In genomic region chr10:52779541-52780390, GRCh38 we compare ENCODE assay signal across 9 cellular contexts. TPM values are rescaled to one million over a fixed set of nuclear protein-coding genes. Genes with fewer than 3 reads are reported as not detected.
DNase-seq lines count a peak whose midpoint lies in the region; ATAC-seq and TF ChIP-seq lines count a peak whose summit lies in the region.
"Had no signal": no experiment of that assay in that cellular context is flagged by ENCODE, and none has a peak within 500 bp of the region (broad histone marks: within the 10 kb centered on the region; RNA-seq: fewer than 3 reads in every experiment).

No MANE protein-coding gene starts in this region.

- CTCF ChIA-PET in SK-N-SH (lab: Yijun Ruan, JAX): interaction anchor here (0.6 to 5.6 kb wide), 51 partner anchors 8 to 1778 kb away, joined by 3 to 59 read pairs (median 4); partner anchors contain the start of gene DKK1

- no peak for TF ChIP-seq EP300 in SK-N-SH (IDR thresholded peaks at IDR 0.05; ENCODE audit: borderline replicate concordance in 1 of 2, low read depth in 1 of 2, low read length in 1 of 2)

- H3K27ac Mint-ChIP-seq in stimulated activated naive CD8-positive, alpha-beta T cell treated with anti-CD3 and anti-CD28 coated beads, Interleukin-15, amount 100 ng/mL, for 72 hours: no peak overlapping the region

- peak; percentile 5 for DNase-seq in NCI-H2196 (lab: John Stamatoyannopoulos, UW; ENCODE audit: unreplicated experiment)
- DNase-seq in NCI-H2196 treated with DMSO at 0.1 percent for 48 hours (lab: John Stamatoyannopoulos, UW; ENCODE audit: unreplicated experiment): no peak
- peak; percentile 72 for DNase-seq in HK-2 (ENCODE audit: unreplicated experiment)
- peak; percentile 81 for DNase-seq in SK-N-SH
- DNase-seq in dedifferentiated amniotic fluid mesenchymal stem cell (ENCODE audit: extremely low spot score): peak; percentile 58
- DNase-seq in right lobe of liver: peak; percentile 74 to 82 (median 75)
- DNase-seq in stimulated activated naive CD8-positive, alpha-beta T cell treated with anti-CD3 and anti-CD28 coated beads, Interleukin-15, amount 100 ng/mL, for 72 hours: peak; percentile 46 to 58

- ATAC-seq in GM21526 (IDR thresholded peaks at IDR 0.05; ENCODE audit: low FRiP score, unreplicated experiment): peak; percentile 96
- ATAC-seq in right lobe of liver: peak; percentile 84 to 89 (median 88)
- ATAC-seq in stimulated activated naive CD8-positive, alpha-beta T cell treated with anti-CD3 and anti-CD28 coated beads, Interleukin-15, amount 100 ng/mL, for 72 hours: peak; percentile 48

- H3K36me3 ChIP-seq in SK-N-SH (replicated peaks in 1 of 2; ENCODE audit: control insufficient read depth in 1 of 2, insufficient read depth in 2 of 2, low read length in 1 of 2): no peaks in the 10 kb centered on the region
- H3K36me3 ChIP-seq in right lobe of liver: no peaks in the 10 kb centered on the region

- H3K4me1 Mint-ChIP-seq in stimulated activated naive CD8-positive, alpha-beta T cell treated with anti-CD3 and anti-CD28 coated beads, Interleukin-15, amount 100 ng/mL, for 72 hours: no peaks in the 10 kb centered on the region

- POLR2A ChIA-PET in SK-N-SH (lab: Yijun Ruan, JAX): no interaction called here

- H3K4me2 ChIP-seq in SK-N-SH: no peak overlapping the region

- intact Hi-C loops in right lobe of liver (cut with DNase I): loop anchor here (2.0 to 5.0 kb wide), 2 partner anchors 37 to 39 kb away; no protein-coding TSS in a partner anchor

- TF ChIP-seq CTCF in SK-N-SH (IDR thresholded peaks at IDR 0.05) (peak; percentile 93), right lobe of liver (IDR thresholded peaks at IDR 0.05) (peak; percentile 96 to 98 (median 98))

- no peaks in the 10 kb centered on the region for H3F3A ChIP-seq in SK-N-SH (replicated peaks; ENCODE audit: insufficient read depth)

- no peak overlapping the region for H3K9ac ChIP-seq in SK-N-SH

- H3K4me3 Mint-ChIP-seq in stimulated activated naive CD8-positive, alpha-beta T cell treated with anti-CD3 and anti-CD28 coated beads, Interleukin-15, amount 100 ng/mL, for 72 hours: no peak overlapping the region

- no peak overlapping the region for H2AFZ ChIP-seq in SK-N-SH (ENCODE audit: low read depth)

- H3K27ac ChIP-seq in SK-N-SH (ENCODE audit: low read depth in 2 of 2, low read length in 1 of 2): no peak overlapping the region; a peak in 1 of 4 replicates
- H3K27ac ChIP-seq in right lobe of liver: no peak overlapping the region

- no peak for TF ChIP-seq POLR2A in right lobe of liver (IDR thresholded peaks at IDR 0.05)

- no peaks in the 10 kb centered on the region for H3K9me3 Mint-ChIP-seq in stimulated activated naive CD8-positive, alpha-beta T cell treated with anti-CD3 and anti-CD28 coated beads, Interleukin-15, amount 100 ng/mL, for 72 hours

- peaks cover 15% of the 10 kb centered on the region for H3K27me3 Mint-ChIP-seq in stimulated activated naive CD8-positive, alpha-beta T cell treated with anti-CD3 and anti-CD28 coated beads, Interleukin-15, amount 100 ng/mL, for 72 hours

- peaks cover 0 to 2% of the 10 kb centered on the region in 2 experiments; a peak in 1 of 4 replicates for H3K4me1 ChIP-seq in SK-N-SH (ENCODE audit: control insufficient read depth in 1 of 2, insufficient read depth in 2 of 2, low read depth in 1 of 2, low read length in 1 of 2)
- peaks cover 0 to 22% (median 8%) of the 10 kb centered on the region in 4 donors for H3K4me1 ChIP-seq in right lobe of liver

- H3K9me2 ChIP-seq in SK-N-SH: no peaks in the 10 kb centered on the region

- H3K27me3 ChIP-seq in SK-N-SH (ENCODE audit: insufficient read depth) (no peaks in the 10 kb centered on the region), right lobe of liver (no peaks in the 10 kb centered on the region)

- H3K9me3 ChIP-seq in SK-N-SH (no peaks in the 10 kb centered on the region), right lobe of liver (no peaks in the 10 kb centered on the region)

- no peaks in the 10 kb centered on the region for H4K20me1 ChIP-seq in SK-N-SH (ENCODE audit: insufficient read depth)

- peak overlapping the region in 1 of 2 experiments; percentile 57; a peak in 1 of 4 replicates for H3K4me3 ChIP-seq in SK-N-SH (ENCODE audit: low read depth in 2 of 2, low read length in 1 of 2)
- H3K4me3 ChIP-seq in right lobe of liver: no peak overlapping the region

- WGBS in SK-N-SH (ENCODE audit: low lambda C conversion rate): 65% methylated on average over 13 of the region's 13 CpGs
- WGBS in right lobe of liver (ENCODE audit: insufficient coverage, low coverage, low lambda C conversion rate, missing lambda C conversion rate): 62% methylated on average over 12 of the region's 13 CpGs

- peak; percentile 96 for TF ChIP-seq RAD21 in SK-N-SH (IDR thresholded peaks at IDR 0.05; ENCODE audit: low read length)

- no peaks in the 10 kb centered on the region for H3K79me2 ChIP-seq in SK-N-SH (ENCODE audit: insufficient read depth)

TF ChIP-seq in SK-N-SH, 30 proteins besides CTCF, POLR2A, EP300 and RAD21:
- 0 out of 2 replicates have a peak, but pooled peaks have one; percentile 19 for TF ChIP-seq RCOR1 (IDR thresholded peaks at IDR 0.05; ENCODE audit: low read length)
- no peak for TF ChIP-seq NRF1 (IDR thresholded peaks at IDR 0.05; ENCODE audit: low read depth, low read length)
- peak; percentile 86 for TF ChIP-seq SMC3 (IDR thresholded peaks at IDR 0.05; ENCODE audit: low read depth, low read length)
- no peak for TF ChIP-seq REST (IDR thresholded peaks at IDR 0.05; ENCODE audit: low read depth, low read length)
TF ChIP-seq in SK-N-SH: peak in this region for 2.

RNA-seq across cellular contexts. Expression of gene MBL2, which starts 7.2 kb away (rescaled TPM):
- polyA plus RNA-seq in SK-N-SH (2012; rRNA removed): not detected in 2 replicates
- not detected in 2 replicates for polyA plus RNA-seq in SK-N-SH (2012; cell fraction: cytosol; rRNA removed)
- polyA plus RNA-seq in SK-N-SH (2012; cell fraction: nucleus; rRNA removed): 0.01 TPM in 1 of 2 replicates, not detected in the other
- total RNA-seq in right lobe of liver: 100 to 1,000 TPM in 3 of 6 experiments, 10 to 100 TPM in 3; 56.4 to 173 (median 94.1) TPM
- polyA plus RNA-seq: esophagus had no signal
